Comparison of ENCODE assay signal across 19 cellular contexts in genomic region chr12:19179986-19180385, GRCh38.
"Had no signal": no experiment of that assay in that cellular context is flagged by ENCODE, and none has a peak within 500 bp of the region (broad histone marks: within the 10 kb centered on the region; RNA-seq: fewer than 3 reads in every experiment).

No MANE protein-coding gene starts in this region.

- H3K9me3 Mint-ChIP-seq: activated naive CD4-positive, alpha-beta T cell treated with anti-CD3 and anti-CD28 coated beads, Interleukin-2, amount 50 U/mL, for 24 hours; natural killer cell treated with Interleukin-12 subunit alpha and Interleukin-12 subunit beta and Interleukin-15 and Interleukin-18, amount 100 ng/mL, for 72 hours; stimulated activated naive CD8-positive, alpha-beta T cell treated with anti-CD3 and anti-CD28 coated beads, Interleukin-15, amount 100 ng/mL, for 72 hours had no signal

- H3K27ac ChIP-seq: brain microvascular endothelial cell, esophagus squamous epithelium, gastroesophageal sphincter, transverse colon had no signal

- H3K9me3 ChIP-seq: esophagus squamous epithelium, gastroesophageal sphincter, transverse colon had no signal

- H3K36me3 ChIP-seq: brain microvascular endothelial cell, gastroesophageal sphincter, transverse colon had no signal

- H3K36me3 Mint-ChIP-seq: activated naive CD4-positive, alpha-beta T cell treated with anti-CD3 and anti-CD28 coated beads, Interleukin-2, amount 50 U/mL, for 24 hours; natural killer cell treated with Interleukin-12 subunit alpha and Interleukin-12 subunit beta and Interleukin-15 and Interleukin-18, amount 100 ng/mL, for 72 hours had no signal

- H3K4me1 ChIP-seq: transverse colon had no signal

- DNase-seq: activated gamma-delta T cell treated with Interleukin-2 at 50 U/mL for 16 hours; activated T-cell treated with anti-CD3 and anti-CD28 coated beads, Interleukin-2, amount 50 U/mL, for 1 hour; aorta; brain microvascular endothelial cell; central memory CD4-positive, alpha-beta T cell; esophagus squamous epithelium; kidney glomerular epithelial cell; midbrain; occipital lobe; posterior cingulate gyrus; retina; stimulated activated CD4-positive, alpha-beta T cell treated with anti-CD3 and anti-CD28 coated beads, Interleukin-1b, Interleukin-23, amount 100 ng/mL, for 48 hours; stimulated activated naive CD8-positive, alpha-beta T cell treated with anti-CD3 and anti-CD28 coated beads, Interleukin-15, amount 100 ng/mL, for 72 hours; T-helper 1 cell; T-helper 9 cell; transverse colon had no signal

- H3K27ac Mint-ChIP-seq: activated naive CD4-positive, alpha-beta T cell treated with anti-CD3 and anti-CD28 coated beads, Interleukin-2, amount 50 U/mL, for 24 hours; natural killer cell treated with Interleukin-12 subunit alpha and Interleukin-12 subunit beta and Interleukin-15 and Interleukin-18, amount 100 ng/mL, for 72 hours; stimulated activated naive CD8-positive, alpha-beta T cell treated with anti-CD3 and anti-CD28 coated beads, Interleukin-15, amount 100 ng/mL, for 72 hours had no signal

- H3K27me3 ChIP-seq: brain microvascular endothelial cell, esophagus squamous epithelium, gastroesophageal sphincter, transverse colon had no signal

- H3K27me3 Mint-ChIP-seq: activated naive CD4-positive, alpha-beta T cell treated with anti-CD3 and anti-CD28 coated beads, Interleukin-2, amount 50 U/mL, for 24 hours; natural killer cell treated with Interleukin-12 subunit alpha and Interleukin-12 subunit beta and Interleukin-15 and Interleukin-18, amount 100 ng/mL, for 72 hours; stimulated activated naive CD8-positive, alpha-beta T cell treated with anti-CD3 and anti-CD28 coated beads, Interleukin-15, amount 100 ng/mL, for 72 hours had no signal

- H3K4me3 ChIP-seq: esophagus squamous epithelium, gastroesophageal sphincter, transverse colon had no signal

- H3K4me1 Mint-ChIP-seq: activated naive CD4-positive, alpha-beta T cell treated with anti-CD3 and anti-CD28 coated beads, Interleukin-2, amount 50 U/mL, for 24 hours; stimulated activated naive CD8-positive, alpha-beta T cell treated with anti-CD3 and anti-CD28 coated beads, Interleukin-15, amount 100 ng/mL, for 72 hours had no signal

- ATAC-seq: gastroesophageal sphincter; natural killer cell treated with Interleukin-12 subunit alpha and Interleukin-12 subunit beta and Interleukin-15 and Interleukin-18, amount 100 ng/mL, for 72 hours; stimulated activated naive CD8-positive, alpha-beta T cell treated with anti-CD3 and anti-CD28 coated beads, Interleukin-15, amount 100 ng/mL, for 72 hours had no signal

- H3K4me3 Mint-ChIP-seq: activated naive CD4-positive, alpha-beta T cell treated with anti-CD3 and anti-CD28 coated beads, Interleukin-2, amount 50 U/mL, for 24 hours; natural killer cell treated with Interleukin-12 subunit alpha and Interleukin-12 subunit beta and Interleukin-15 and Interleukin-18, amount 100 ng/mL, for 72 hours; stimulated activated naive CD8-positive, alpha-beta T cell treated with anti-CD3 and anti-CD28 coated beads, Interleukin-15, amount 100 ng/mL, for 72 hours had no signal
